ENCODE assay signal across 8 cellular contexts in the genomic region with DNA sequence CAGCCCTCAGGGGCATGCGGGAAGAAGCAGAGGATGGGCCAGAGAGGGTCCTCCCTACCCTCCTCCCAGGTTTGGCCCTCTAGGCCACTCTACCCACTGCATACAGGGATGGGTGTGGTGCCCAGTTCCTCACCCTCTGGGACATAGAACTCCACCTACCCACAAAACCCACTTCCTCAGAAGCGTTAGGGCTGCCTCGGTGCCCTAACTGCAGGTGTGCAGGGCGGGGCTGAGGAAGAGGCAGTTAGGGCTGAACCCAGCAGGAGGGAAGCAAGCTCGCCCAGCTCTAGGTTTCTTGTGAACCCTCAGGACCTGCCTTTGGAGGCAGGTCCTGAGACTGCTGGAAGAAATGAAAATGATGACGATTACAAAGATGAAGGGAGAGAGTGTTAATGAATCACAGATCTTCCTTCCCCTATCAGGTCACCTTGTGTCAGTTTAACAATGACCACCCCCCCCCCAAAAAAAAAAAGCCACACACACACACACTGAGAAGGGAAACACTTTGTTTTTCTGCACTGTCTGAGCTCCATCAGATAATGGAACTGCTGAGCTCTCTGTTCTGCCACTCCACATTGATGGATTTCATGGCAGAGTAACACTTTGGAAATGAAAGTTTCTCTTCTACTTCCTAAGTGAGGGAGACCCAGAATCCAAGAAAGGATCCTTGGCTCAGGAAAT.
A peak's percentile ranks its signal among the peaks of the same experiment; 100 is the strongest.
DNase-seq lines count a peak whose midpoint lies in the region; ATAC-seq and FAIRE-seq lines count a peak whose summit lies in the region.

No MANE protein-coding gene starts in this region.

- no peaks in the 10 kb centered on the region for H3K27me3 ChIP-seq in CD8-positive, alpha-beta memory T cell (ENCODE audit: insufficient read depth, low read length, poor library complexity, severe bottlenecking)
- H3K27me3 ChIP-seq in small intestine (ENCODE audit: control insufficient read depth in 2 of 2, insufficient read depth in 2 of 2, low read length in 2 of 2): no peaks in the 10 kb centered on the region

- H3K27ac Mint-ChIP-seq in CD8-positive, alpha-beta memory T cell: peak overlapping the region; percentile 96 to 100 (median 100)

- H3K9me3 ChIP-seq in CD8-positive, alpha-beta memory T cell (ENCODE audit: low read length): no peaks in the 10 kb centered on the region
- H3K9me3 ChIP-seq in small intestine (ENCODE audit: control insufficient read depth, low read depth): no peaks in the 10 kb centered on the region

- CTCF ChIA-PET in CD8-positive, alpha-beta memory T cell (lab: Charles Lee): interaction anchor here (0.6 to 4.0 kb wide), 14 partner anchors 9 to 291 kb away, joined by 3 to 21 read pairs (median 6); partner anchors contain the start of gene ARL4C

- peaks cover 0 to 4% (median 0%) of the 10 kb centered on the region in 3 donors for H3K36me3 Mint-ChIP-seq in CD8-positive, alpha-beta memory T cell

- ATAC-seq in GM21576 (IDR thresholded peaks at IDR 0.05; ENCODE audit: unreplicated experiment): peak; percentile 84

- no peak for FAIRE-seq in small intestine (lab: Jason Lieb, UNC)

- no peaks in the 10 kb centered on the region for H3K9me3 Mint-ChIP-seq in CD8-positive, alpha-beta memory T cell

- 43 to 50% (median 43%) methylated on average over 6 of the region's 6 CpGs for WGBS in small intestine, 3 donors

- H3K27me3 Mint-ChIP-seq in CD8-positive, alpha-beta memory T cell: peaks cover 0 to 4% of the 10 kb centered on the region in 2 donors

- no peaks in the 10 kb centered on the region for H3K36me3 ChIP-seq in CD8-positive, alpha-beta memory T cell (ENCODE audit: insufficient read depth, low read length)
- H3K36me3 ChIP-seq in small intestine (ENCODE audit: control insufficient read depth in 2 of 2, insufficient read depth in 2 of 2, low read length in 2 of 2): no peaks in the 10 kb centered on the region

- peak; percentile 63 to 91 (median 87) for DNase-seq in CD8-positive, alpha-beta memory T cell
- peak; percentile 92 for DNase-seq in MV-4-11 (lab: John Stamatoyannopoulos, UW)
- DNase-seq in activated effector memory CD4-positive, alpha-beta T cell treated with anti-CD3 and anti-CD28 coated beads, Interleukin-2, amount 50 U/mL, for 16 hours: peak; percentile 87
- peak; percentile 55 for DNase-seq in small intestine
- no peak for DNase-seq in DMS153 treated with DMSO at 0.1 percent for 48 hours (lab: John Stamatoyannopoulos, UW; ENCODE audit: unreplicated experiment)
- no peak for DNase-seq in NCI-H526 treated with DMSO at 0.1 percent for 48 hours (lab: John Stamatoyannopoulos, UW)
- DNase-seq in AG08395 (ENCODE audit: low spot score): no peak

- peak overlapping the region; percentile 58 to 89 (median 71) for H3K4me3 Mint-ChIP-seq in CD8-positive, alpha-beta memory T cell

- POLR2A ChIA-PET in CD8-positive, alpha-beta memory T cell (lab: Charles Lee): interaction anchor here (0.6 to 2.5 kb wide), 14 partner anchors 12 to 136 kb away, joined by 3 to 21 read pairs (median 6); partner anchors contain the start of gene ARL4C

- peaks cover 82 to 100% (median 92%) of the 10 kb centered on the region in 3 donors for H3K4me1 Mint-ChIP-seq in CD8-positive, alpha-beta memory T cell

- H3K4me3 ChIP-seq in CD8-positive, alpha-beta memory T cell (ENCODE audit: low read length): peak overlapping the region; percentile 56
- H3K4me3 ChIP-seq in small intestine (ENCODE audit: low read depth in 1 of 2, low read length in 2 of 2): no peak overlapping the region

- H3K27ac ChIP-seq in CD8-positive, alpha-beta memory T cell (ENCODE audit: low read depth, low read length): peak overlapping the region; percentile 84
- H3K27ac ChIP-seq in small intestine (ENCODE audit: low read depth in 1 of 2, low read length in 1 of 2): peak overlapping the region in 1 of 2 donors; percentile 71

- peaks cover 88% of the 10 kb centered on the region for H3K4me1 ChIP-seq in CD8-positive, alpha-beta memory T cell (ENCODE audit: insufficient read depth, low read length)
- peaks cover 0 to 10% of the 10 kb centered on the region in 2 donors for H3K4me1 ChIP-seq in small intestine (ENCODE audit: control insufficient read depth in 2 of 2, insufficient read depth in 1 of 2, low read depth in 1 of 2, low read length in 1 of 2)

Comparison
In these comparisons a context has a peak if more than half of its experiments do, and no peak if none do; other contexts are left out.
1. DNase-seq: peak in CD8-positive, alpha-beta memory T cell (5 of 5), MV-4-11 (single experiment), activated effector memory CD4-positive, alpha-beta T cell treated with anti-CD3 and anti-CD28 coated beads, Interleukin-2, amount 50 U/mL, for 16 hours (single experiment) and small intestine (single experiment); none in DMS153 treated with DMSO at 0.1 percent for 48 hours (single experiment), NCI-H526 treated with DMSO at 0.1 percent for 48 hours (single experiment) and AG08395 (single experiment).